ENCODE assay signal across 19 cellular contexts in the genomic region with DNA sequence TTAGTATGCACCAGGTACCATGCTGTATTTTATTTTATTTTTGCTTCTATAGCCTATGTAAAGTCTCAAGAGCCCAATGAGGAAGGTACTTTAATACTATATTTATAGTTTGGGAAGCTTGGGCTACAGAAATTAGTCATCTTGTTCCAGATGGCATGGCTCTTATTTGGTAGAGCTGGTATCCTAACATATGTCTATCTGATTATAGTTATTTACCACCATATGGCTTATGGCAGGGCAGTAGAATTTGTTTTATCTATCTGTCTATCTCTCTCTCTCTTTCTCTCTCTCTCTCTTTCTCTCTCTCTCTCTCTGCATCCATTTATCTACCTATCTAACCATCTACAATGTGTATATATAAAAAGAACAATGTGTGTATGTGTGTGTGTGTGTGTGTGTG.
"Had no signal": no experiment of that assay in that cellular context is flagged by ENCODE, and none has a peak within 500 bp of the region (broad histone marks: within the 10 kb centered on the region; RNA-seq: fewer than 3 reads in every experiment).

No MANE protein-coding gene starts in this region.

- DNase-seq: activated CD4-positive, alpha-beta T cell treated with anti-CD3 and anti-CD28 coated beads for 48 hours; activated CD4-positive, alpha-beta T cell treated with anti-CD3 and anti-CD28 coated beads, Interleukin-2, amount 50 U/mL, for 4 hours; activated CD4-positive, CD25-positive, alpha-beta regulatory T cell treated with anti-CD3 and anti-CD28 coated beads, Interleukin-2, amount 50 U/mL, for 72 hours; activated CD8-positive, alpha-beta memory T cell treated with anti-CD3 and anti-CD28 coated beads, Interleukin-2, amount 10 ng/mL, durations not matched to agents 7 days and 5 days; activated effector memory CD4-positive, alpha-beta T cell treated with Interleukin-2 at 50 U/mL for 16 hours; activated naive CD4-positive, alpha-beta T cell; activated T-cell treated with anti-CD3 and anti-CD28 coated beads, Interleukin-2, amount 50 U/mL, for 24 hours; aorta; Karpas-422; MM.1S; NCI-H1105; NCI-H187 treated with DMSO at 0.1 percent for 48 hours; NCI-H2081 treated with DMSO at 0.1 percent for 48 hours; NCI-H226; NCI-H510A treated with DMSO at 0.1 percent for 48 hours; Peyer's patch; Right ventricle myocardium superior had no signal

- ATAC-seq: activated CD8-positive, alpha-beta memory T cell treated with anti-CD3 and anti-CD28 coated beads, Interleukin-2, amount 10 ng/mL, durations not matched to agents 7 days and 5 days; K562; WTC11 had no signal
